7 cellular contexts compared by ENCODE assay signal in the genomic region with DNA sequence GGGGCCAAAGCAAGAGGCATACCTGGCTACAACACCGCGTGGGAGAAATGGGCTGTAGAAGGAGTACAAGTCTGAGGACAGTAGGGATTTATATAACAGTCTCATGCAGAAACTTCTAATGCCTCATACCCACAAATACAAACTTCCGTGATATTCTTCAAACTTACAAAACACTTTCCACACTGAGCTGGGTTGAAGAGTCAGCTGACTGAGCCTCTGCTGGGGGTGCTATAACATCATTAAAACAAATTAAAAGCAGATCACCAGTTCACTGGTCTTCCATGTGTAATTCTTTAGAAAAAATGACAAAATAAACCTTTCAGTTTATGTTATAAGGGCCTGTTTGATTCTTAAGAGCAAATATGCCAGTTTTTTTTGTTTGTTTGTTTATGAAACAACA.
"Had no signal": no experiment of that assay in that cellular context is flagged by ENCODE, and none has a peak within 500 bp of the region (broad histone marks: within the 10 kb centered on the region; RNA-seq: fewer than 3 reads in every experiment).

No MANE protein-coding gene starts in this region.

- ATAC-seq: HCT116, K562 had no signal

- H3K27ac ChIP-seq: GM23248 had no signal

- H3K4me3 ChIP-seq: GM23248, HAP-1, K562 had no signal

- H2AFZ ChIP-seq: GM23248 had no signal

- H3K4me3 Mint-ChIP-seq: HFFc6 had no signal

- H3K9ac ChIP-seq: GM23248 had no signal

- H3K9me3 ChIP-seq: HAP-1 had no signal

- H3K4me1 ChIP-seq: HAP-1 had no signal

- H3K36me3 ChIP-seq: HAP-1 had no signal

- H3K27ac Mint-ChIP-seq: HFFc6 had no signal

- DNase-seq: GM23248, HFFc6, IMR-90, KG1 had no signal
